ENCODE assay signal across 1 cellular context in genomic region chr10:122149607-122150505, GRCh38.
TF ChIP-seq lines count a peak whose summit lies in the region.

No MANE protein-coding gene starts in this region.

TF ChIP-seq in SK-N-SH, 30 proteins besides CTCF, POLR2A, EP300 and RAD21 (continued from another document):
- no peak for TF ChIP-seq ZBTB33 (IDR thresholded peaks at IDR 0.05; ENCODE audit: borderline replicate concordance, low read depth)
- no peak for TF ChIP-seq YY1 (IDR thresholded peaks at IDR 0.05; ENCODE audit: low read depth)
- TF ChIP-seq, protein P1, sequence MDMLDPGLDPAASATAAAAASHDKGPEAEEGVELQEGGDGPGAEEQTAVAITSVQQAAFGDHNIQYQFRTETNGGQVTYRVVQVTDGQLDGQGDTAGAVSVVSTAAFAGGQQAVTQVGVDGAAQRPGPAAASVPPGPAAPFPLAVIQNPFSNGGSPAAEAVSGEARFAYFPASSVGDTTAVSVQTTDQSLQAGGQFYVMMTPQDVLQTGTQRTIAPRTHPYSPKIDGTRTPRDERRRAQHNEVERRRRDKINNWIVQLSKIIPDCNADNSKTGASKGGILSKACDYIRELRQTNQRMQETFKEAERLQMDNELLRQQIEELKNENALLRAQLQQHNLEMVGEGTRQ (IDR thresholded peaks at IDR 0.05; ENCODE audit: borderline replicate concordance, low read depth, low read length): no peak
- TF ChIP-seq RXRA (IDR thresholded peaks at IDR 0.05; ENCODE audit: borderline replicate concordance, low read depth): no peak
- TF ChIP-seq TCF12 (IDR thresholded peaks at IDR 0.05): no peak
- TF ChIP-seq EZH2phosphoT487 (IDR thresholded peaks at IDR 0.05; ENCODE audit: borderline replicate concordance, low read depth): no peak
